In genomic region chr22:50581950-50582561, GRCh38 we compare ENCODE assay signal across 7 cellular contexts. TPM values are rescaled to one million over a fixed set of nuclear protein-coding genes. Genes with fewer than 3 reads are reported as not detected.
DNase-seq lines count a peak whose midpoint lies in the region; ATAC-seq and TF ChIP-seq lines count a peak whose summit lies in the region.
"Had no signal": no experiment of that assay in that cellular context is flagged by ENCODE, and none has a peak within 500 bp of the region (broad histone marks: within the 10 kb centered on the region; RNA-seq: fewer than 3 reads in every experiment).

No MANE protein-coding gene starts in this region.

- peak overlapping the region; percentile 98 for H3K27ac Mint-ChIP-seq in stimulated activated naive B cell treated with anti-CD40 and anti-IgM and Interleukin-4, amounts not matched to agents 10 μg/mL and 1 μg/mL and 100 μg/mL, for 72 hours

- ATAC-seq in stimulated activated naive B cell treated with anti-CD40 and anti-IgM and Interleukin-4, amounts not matched to agents 10 μg/mL and 1 μg/mL and 100 μg/mL, for 72 hours (replicated peaks) = peak in 1 of 2 donors; percentile 13
- no peak for ATAC-seq in activated CD4-positive, CD25-positive, alpha-beta regulatory T cell treated with anti-CD3 and anti-CD28 coated beads, Interleukin-2, amount 50 U/mL, for 24 hours

- peak overlapping the region; percentile 87 for H3K4me2 ChIP-seq in SU-DHL-6 (ENCODE audit: low read depth, low read length, poor library complexity, severe bottlenecking)

- no peaks in the 10 kb centered on the region for H3K9me2 ChIP-seq in SU-DHL-6 (replicated peaks; ENCODE audit: insufficient read depth, low read length)

- no peaks in the 10 kb centered on the region for H3K27me3 ChIP-seq in SU-DHL-6 (ENCODE audit: low read length)

- H3K36me3 Mint-ChIP-seq in stimulated activated naive B cell treated with anti-CD40 and anti-IgM and Interleukin-4, amounts not matched to agents 10 μg/mL and 1 μg/mL and 100 μg/mL, for 72 hours = peaks cover 28 to 30% of the 10 kb centered on the region in 2 donors

- H3K79me2 ChIP-seq in SU-DHL-6 (ENCODE audit: insufficient read depth, low read length) = peaks cover 8% of the 10 kb centered on the region

- DNase-seq in NCI-H1092 treated with DMSO at 0.1 percent for 48 hours (lab: John Stamatoyannopoulos, UW) (peak; percentile 5), NCI-H1092 (lab: John Stamatoyannopoulos, UW) (no peak), fibroblast of the aortic adventitia (ENCODE audit: low read depth) (peak; percentile 13)
- no peak for DNase-seq in stimulated activated naive B cell treated with anti-CD40 and anti-IgM and Interleukin-4, amounts not matched to agents 10 μg/mL and 1 μg/mL and 100 μg/mL, for 72 hours

- peak overlapping the region; percentile 85 for H3K27ac ChIP-seq in SU-DHL-6 (ENCODE audit: low read depth, low read length)

- H3K9me3 Mint-ChIP-seq in stimulated activated naive B cell treated with anti-CD40 and anti-IgM and Interleukin-4, amounts not matched to agents 10 μg/mL and 1 μg/mL and 100 μg/mL, for 72 hours = no peaks in the 10 kb centered on the region

- H3K4me3 ChIP-seq in SU-DHL-6 (ENCODE audit: insufficient read depth, low read length, poor library complexity, severe bottlenecking) (peak overlapping the region; percentile 70), fibroblast of the aortic adventitia (ENCODE audit: low read depth, low read length) (peak overlapping the region; percentile 89)

- TF ChIP-seq CTCF in SU-DHL-6 (IDR thresholded peaks at IDR 0.05; ENCODE audit: insufficient read depth, low read length, poor library complexity, severe bottlenecking) = no peak
- no peak for TF ChIP-seq CTCF in fibroblast of the aortic adventitia (IDR thresholded peaks at IDR 0.05; ENCODE audit: insufficient read depth, low read length)

- H3F3A ChIP-seq in SU-DHL-6 (ENCODE audit: insufficient read depth) = no peaks in the 10 kb centered on the region

- H3K4me3 Mint-ChIP-seq in stimulated activated naive B cell treated with anti-CD40 and anti-IgM and Interleukin-4, amounts not matched to agents 10 μg/mL and 1 μg/mL and 100 μg/mL, for 72 hours = peak overlapping the region; percentile 89

- no peak overlapping the region for H2AFZ ChIP-seq in SU-DHL-6 (ENCODE audit: low read depth, low read length, severe bottlenecking)

- no peaks in the 10 kb centered on the region; the same call in 1 of the 2 replicates for H4K20me1 ChIP-seq in SU-DHL-6 (ENCODE audit: low read depth, low read length)

- H3K27me3 Mint-ChIP-seq in stimulated activated naive B cell treated with anti-CD40 and anti-IgM and Interleukin-4, amounts not matched to agents 10 μg/mL and 1 μg/mL and 100 μg/mL, for 72 hours = no peaks in the 10 kb centered on the region

- peaks cover 18 to 32% of the 10 kb centered on the region in 2 donors for H3K4me1 Mint-ChIP-seq in stimulated activated naive B cell treated with anti-CD40 and anti-IgM and Interleukin-4, amounts not matched to agents 10 μg/mL and 1 μg/mL and 100 μg/mL, for 72 hours

- H3K9me3 ChIP-seq in SU-DHL-6 (ENCODE audit: insufficient read depth, low read length) = no peaks in the 10 kb centered on the region

- H3K9ac ChIP-seq in SU-DHL-6 (ENCODE audit: low read length) = peak overlapping the region; percentile 92

- no peaks in the 10 kb centered on the region for H3K36me3 ChIP-seq in SU-DHL-6 (ENCODE audit: low read length)

RNA-seq across cellular contexts. Expression of gene CHKB, which starts 0.6 kb away (rescaled TPM):
- total RNA-seq in fibroblast of the aortic adventitia (ENCODE audit: low replicate concordance) = 20.2 and 27.5 TPM in 2 replicates

RNA-seq across cellular contexts. Expression of gene CPT1B, which starts 3.8 kb away (rescaled TPM):
- 1.1 TPM in 1 of 2 replicates, not detected in the other for total RNA-seq in fibroblast of the aortic adventitia (ENCODE audit: low replicate concordance)

RNA-seq across cellular contexts. Expression of gene MAPK8IP2, which starts 18.5 kb away (rescaled TPM):
- total RNA-seq in fibroblast of the aortic adventitia (ENCODE audit: low replicate concordance) = 0.27 and 1.1 TPM in 2 replicates

RNA-seq across cellular contexts. Expression of gene SYCE3, which starts 19.3 kb away (rescaled TPM):
- not detected in 2 replicates for total RNA-seq in fibroblast of the aortic adventitia (ENCODE audit: low replicate concordance)
- total RNA-seq: myocyte had no signal

RNA-seq across cellular contexts. Expression of gene KLHDC7B, which starts 36.4 kb away (rescaled TPM):
- 1.1 and 2.4 TPM in 2 replicates for total RNA-seq in fibroblast of the aortic adventitia (ENCODE audit: low replicate concordance)
- total RNA-seq: myocyte had no signal

Comparison
In these comparisons a context has a peak if more than half of its experiments do, and no peak if none do; other contexts are left out.
1. DNase-seq: peak in NCI-H1092 treated with DMSO at 0.1 percent for 48 hours (single experiment) and fibroblast of the aortic adventitia (single experiment); none in NCI-H1092 (single experiment) and stimulated activated naive B cell treated with anti-CD40 and anti-IgM and Interleukin-4, amounts not matched to agents 10 μg/mL and 1 μg/mL and 100 μg/mL, for 72 hours (single experiment).